18 cellular contexts compared by ENCODE assay signal in genomic region chr9:76433406-76433805, GRCh38. TPM values are rescaled to one million over a fixed set of nuclear protein-coding genes. Genes with fewer than 3 reads are reported as not detected.
DNase-seq lines count a peak whose midpoint lies in the region; ATAC-seq and TF ChIP-seq lines count a peak whose summit lies in the region.
"Had no signal": no experiment of that assay in that cellular context is flagged by ENCODE, and none has a peak within 500 bp of the region (broad histone marks: within the 10 kb centered on the region; RNA-seq: fewer than 3 reads in every experiment).

No MANE protein-coding gene starts in this region.

- peak overlapping the region; percentile 55 for H3K4me2 ChIP-seq in SK-N-SH
- H3K4me2 ChIP-seq in mesenchymal stem cell (ENCODE audit: low read length, poor library complexity, severe bottlenecking), result peak overlapping the region; percentile 13

- peak; percentile 18 for ATAC-seq in GM18868 (IDR thresholded peaks at IDR 0.05; ENCODE audit: unreplicated experiment)
- no peak for ATAC-seq in body of pancreas
- ATAC-seq: psoas muscle had no signal

- H3K9me2 ChIP-seq in SK-N-SH, result no peaks in the 10 kb centered on the region

- H2AFZ ChIP-seq in SK-N-SH (ENCODE audit: low read depth) (peak overlapping the region; percentile 41; the same call in 1 of the 2 replicates), mesenchymal stem cell (ENCODE audit: low read depth, low read length) (no peak overlapping the region)

- H3K27me3 ChIP-seq in SK-N-SH (ENCODE audit: insufficient read depth), result no peaks in the 10 kb centered on the region
- no peaks in the 10 kb centered on the region for H3K27me3 ChIP-seq in mesenchymal stem cell (ENCODE audit: control insufficient read depth in 1 of 2, insufficient read depth in 1 of 2, low read length in 2 of 2)
- H3K27me3 ChIP-seq in body of pancreas, result no peaks in the 10 kb centered on the region
- H3K27me3 ChIP-seq: Peyer's patch had no signal

- no peaks in the 10 kb centered on the region for H3K9me3 Mint-ChIP-seq in activated CD4-positive, alpha-beta T cell treated with anti-CD3 and anti-CD28 coated beads, Interleukin-2, amount 10 ng/mL, durations not matched to agents 24 days and 14 days
- H3K9me3 Mint-ChIP-seq: activated T-cell treated with anti-CD3 and anti-CD28 coated beads, Interleukin-2, amount 50 U/mL, for 4 hours; T-helper 1 cell treated with Interleukin-12 subunit alpha and Interleukin-12 subunit beta and Interleukin-4 antibody, amounts not matched to agents 30 μg/mL and 1 μg/mL, for 36 hours had no signal

- 26% methylated on average over 3 of the region's 5 CpGs for WGBS in SK-N-SH (ENCODE audit: low lambda C conversion rate)
- 93% methylated on average over 5 of the region's 5 CpGs for WGBS in mesenchymal stem cell
- WGBS in body of pancreas, 2 donors, result 88% methylated on average over 5 of the region's 5 CpGs; no CpG with 5 or more reads in 1 of the 2 donors

- H3K9ac ChIP-seq in SK-N-SH (no peak overlapping the region), mesenchymal stem cell (ENCODE audit: low read length) (no peak overlapping the region)

- no peak overlapping the region for H3K4ac ChIP-seq in mesenchymal stem cell (ENCODE audit: low read depth in 1 of 2, low read length in 2 of 2)

- no peak overlapping the region for H2BK15ac ChIP-seq in mesenchymal stem cell (ENCODE audit: low read depth, poor library complexity, severe bottlenecking)

- no peak for TF ChIP-seq POLR2A in body of pancreas (IDR thresholded peaks at IDR 0.05)

- no peak for TF ChIP-seq RAD21 in SK-N-SH (IDR thresholded peaks at IDR 0.05; ENCODE audit: low read length)

- no peaks in the 10 kb centered on the region for H3K9me3 ChIP-seq in SK-N-SH
- no peaks in the 10 kb centered on the region for H3K9me3 ChIP-seq in mesenchymal stem cell (ENCODE audit: control insufficient read depth, low read length)
- H3K9me3 ChIP-seq in body of pancreas, result no peaks in the 10 kb centered on the region
- H3K9me3 ChIP-seq: Peyer's patch, psoas muscle had no signal

- H2BK12ac ChIP-seq in mesenchymal stem cell (ENCODE audit: low read length in 2 of 2), result no peak overlapping the region

- H4K8ac ChIP-seq in mesenchymal stem cell (ENCODE audit: low read length), result no peak overlapping the region

- peak overlapping the region; percentile 42 for H2AK5ac ChIP-seq in mesenchymal stem cell (ENCODE audit: low read length, severe bottlenecking)

- no peaks in the 10 kb centered on the region for H3K79me1 ChIP-seq in mesenchymal stem cell (replicated peaks; ENCODE audit: low read length, poor library complexity, severe bottlenecking)

- POLR2A ChIA-PET in SK-N-SH (lab: Yijun Ruan, JAX), result no interaction called here

- CTCF ChIA-PET in SK-N-SH (lab: Yijun Ruan, JAX), result no interaction called here

- H3K4me3 Mint-ChIP-seq in activated CD4-positive, alpha-beta T cell treated with anti-CD3 and anti-CD28 coated beads, Interleukin-2, amount 10 ng/mL, durations not matched to agents 24 days and 14 days, result no peak overlapping the region
- H3K4me3 Mint-ChIP-seq: activated T-cell treated with anti-CD3 and anti-CD28 coated beads, Interleukin-2, amount 50 U/mL, for 4 hours; T-helper 1 cell treated with Interleukin-12 subunit alpha and Interleukin-12 subunit beta and Interleukin-4 antibody, amounts not matched to agents 30 μg/mL and 1 μg/mL, for 36 hours had no signal

- peak overlapping the region; percentile 51 for H3K27ac Mint-ChIP-seq in activated CD4-positive, alpha-beta T cell treated with anti-CD3 and anti-CD28 coated beads, Interleukin-2, amount 10 ng/mL, durations not matched to agents 24 days and 14 days
- H3K27ac Mint-ChIP-seq: T-helper 1 cell treated with Interleukin-12 subunit alpha and Interleukin-12 subunit beta and Interleukin-4 antibody, amounts not matched to agents 30 μg/mL and 1 μg/mL, for 36 hours had no signal

- no peak for TF ChIP-seq CTCF in SK-N-SH (IDR thresholded peaks at IDR 0.05)
- no peak for TF ChIP-seq CTCF in body of pancreas (IDR thresholded peaks at IDR 0.05)

- no peak overlapping the region for H3K23ac ChIP-seq in mesenchymal stem cell (ENCODE audit: low read length in 2 of 2)

- H3K4me1 ChIP-seq in SK-N-SH (ENCODE audit: control insufficient read depth in 1 of 2, insufficient read depth in 2 of 2, low read depth in 1 of 2, low read length in 1 of 2) (no peaks in the 10 kb centered on the region), mesenchymal stem cell (ENCODE audit: control insufficient read depth, insufficient read depth, low read depth, low read length) (peaks cover 12% of the 10 kb centered on the region), body of pancreas (no peaks in the 10 kb centered on the region)
- H3K4me1 ChIP-seq: Peyer's patch, psoas muscle had no signal

- H3K27ac ChIP-seq in SK-N-SH (ENCODE audit: low read depth in 2 of 2, low read length in 1 of 2), result peak overlapping the region in 1 of 2 experiments; percentile 45; a peak in 1 of 4 replicates
- peak overlapping the region; percentile 68 for H3K27ac ChIP-seq in mesenchymal stem cell (ENCODE audit: low read length, poor library complexity, severe bottlenecking)
- no peak overlapping the region for H3K27ac ChIP-seq in caudate nucleus (ENCODE audit: low read depth, low read length)
- H3K27ac ChIP-seq in body of pancreas, result no peak overlapping the region
- H3K27ac ChIP-seq: Peyer's patch, psoas muscle had no signal

- no peak overlapping the region for H3K18ac ChIP-seq in mesenchymal stem cell (ENCODE audit: low read depth in 1 of 2, low read length in 2 of 2)

- no peaks in the 10 kb centered on the region for H3K27me3 Mint-ChIP-seq in activated CD4-positive, alpha-beta T cell treated with anti-CD3 and anti-CD28 coated beads, Interleukin-2, amount 10 ng/mL, durations not matched to agents 24 days and 14 days

- H3K79me2 ChIP-seq in SK-N-SH (ENCODE audit: insufficient read depth), result no peaks in the 10 kb centered on the region

- H3F3A ChIP-seq in SK-N-SH (replicated peaks; ENCODE audit: insufficient read depth), result peaks cover 4% of the 10 kb centered on the region

- peaks cover 15% of the 10 kb centered on the region for H3K4me1 Mint-ChIP-seq in activated CD4-positive, alpha-beta T cell treated with anti-CD3 and anti-CD28 coated beads, Interleukin-2, amount 10 ng/mL, durations not matched to agents 24 days and 14 days

- H2BK120ac ChIP-seq in mesenchymal stem cell (ENCODE audit: low read depth, low read length), result no peak overlapping the region

- H4K20me1 ChIP-seq in SK-N-SH (ENCODE audit: insufficient read depth), result no peaks in the 10 kb centered on the region

- peak overlapping the region in 1 of 2 experiments; percentile 49 for H3K14ac ChIP-seq in mesenchymal stem cell (ENCODE audit: low read length in 2 of 2)

- H3K4me3 ChIP-seq in SK-N-SH (ENCODE audit: low read depth in 2 of 2, low read length in 1 of 2) (peak overlapping the region in 1 of 2 experiments; percentile 9; a peak in 1 of 4 replicates), mesenchymal stem cell (ENCODE audit: insufficient read depth in 1 of 2, low read depth in 1 of 2, low read length in 2 of 2) (no peak overlapping the region), body of pancreas (no peak overlapping the region)
- H3K4me3 ChIP-seq: Peyer's patch, psoas muscle had no signal

- peak overlapping the region; percentile 58 for H2BK5ac ChIP-seq in mesenchymal stem cell (ENCODE audit: low read depth, low read length, poor library complexity, severe bottlenecking)

- H3K36me3 Mint-ChIP-seq in activated CD4-positive, alpha-beta T cell treated with anti-CD3 and anti-CD28 coated beads, Interleukin-2, amount 10 ng/mL, durations not matched to agents 24 days and 14 days (ENCODE audit: low read depth), result no peaks in the 10 kb centered on the region

- no peaks in the 10 kb centered on the region for H3K36me3 ChIP-seq in SK-N-SH (replicated peaks in 1 of 2; ENCODE audit: control insufficient read depth in 1 of 2, insufficient read depth in 2 of 2, low read length in 1 of 2)
- H3K36me3 ChIP-seq in mesenchymal stem cell (ENCODE audit: control insufficient read depth in 1 of 2, insufficient read depth in 2 of 2, low read depth in 1 of 2, low read length in 2 of 2), result no peaks in the 10 kb centered on the region
- H3K36me3 ChIP-seq in body of pancreas (replicated peaks in 1 of 2; ENCODE audit: insufficient read depth in 1 of 2, low read depth in 2 of 2), result no peaks in the 10 kb centered on the region
- H3K36me3 ChIP-seq: Peyer's patch had no signal

- intact Hi-C loops in activated CD4-positive, alpha-beta T cell treated with anti-CD3 and anti-CD28 coated beads, Interleukin-2, amount 10 ng/mL, durations not matched to agents 24 days and 14 days (cut with micrococcal nuclease), result no loop called here
- intact Hi-C loops in body of pancreas (cut with DNase I), result no loop called here

- TF ChIP-seq EP300 in SK-N-SH (IDR thresholded peaks at IDR 0.05; ENCODE audit: borderline replicate concordance in 1 of 2, low read depth in 1 of 2, low read length in 1 of 2), result no peak

- DNase-seq in activated CD4-positive, alpha-beta T cell treated with anti-CD3 and anti-CD28 coated beads, Interleukin-2, amount 10 ng/mL, durations not matched to agents 24 days and 14 days, result no peak
- no peak for DNase-seq in activated CD4-positive, alpha-beta T cell treated with anti-CD3 and anti-CD28 coated beads, Interleukin-2, amount 50 U/mL, for 4 hours
- DNase-seq in SK-N-SH (no peak), mesenchymal stem cell (no peak), Ammon's horn (ENCODE audit: low spot score) (no peak), caudate nucleus (lab: John Stamatoyannopoulos, UW) (no peak), body of pancreas (no peak)
- DNase-seq: activated T-cell treated with anti-CD3 and anti-CD28 coated beads, Interleukin-2, amount 50 U/mL, for 4 hours; DMS53; effector memory CD4-positive, alpha-beta T cell; KBM-7; NCI-H146; NCI-H2171; NCI-H524; Peyer's patch; psoas muscle had no signal

- H4K91ac ChIP-seq in mesenchymal stem cell (ENCODE audit: low read length), result no peak overlapping the region

RNA-seq across cellular contexts. Expression of gene GCNT1, which starts 25.6 kb away (rescaled TPM):
- total RNA-seq in activated CD4-positive, alpha-beta T cell treated with anti-CD3 and anti-CD28 coated beads, Interleukin-2, amount 10 ng/mL, durations not matched to agents 24 days and 14 days, result 7.0 and 9.8 TPM in 2 replicates
- polyA plus RNA-seq in SK-N-SH (2012; rRNA removed), result 0.76 and 1.1 TPM in 2 replicates
- 0.46 and 0.76 TPM in 2 replicates for polyA plus RNA-seq in SK-N-SH (2012; cell fraction: cytosol; rRNA removed)
- polyA plus RNA-seq in SK-N-SH (2012; cell fraction: nucleus; rRNA removed), result 0.35 and 0.55 TPM in 2 replicates
- 2.9 TPM for polyA plus RNA-seq in mesenchymal stem cell (2013, experiment 1 of 2)
- polyA plus RNA-seq in mesenchymal stem cell (2013, experiment 2 of 2), result 1.8 TPM
- total RNA-seq in body of pancreas, result 10 to 100 TPM in 1 of 2 donors, 1 to 10 TPM in 1; 7.3 to 34.2 TPM

RNA-seq across cellular contexts. Expression of gene RFK, which starts 39.2 kb away (rescaled TPM):
- total RNA-seq in activated CD4-positive, alpha-beta T cell treated with anti-CD3 and anti-CD28 coated beads, Interleukin-2, amount 10 ng/mL, durations not matched to agents 24 days and 14 days, result 16.6 and 17.9 TPM in 2 replicates
- 7.2 and 9.3 TPM in 2 replicates for polyA plus RNA-seq in SK-N-SH (2012; rRNA removed)
- 12.9 and 15.2 TPM in 2 replicates for polyA plus RNA-seq in SK-N-SH (2012; cell fraction: cytosol; rRNA removed)
- 1.8 and 3.0 TPM in 2 replicates for polyA plus RNA-seq in SK-N-SH (2012; cell fraction: nucleus; rRNA removed)
- 14.9 TPM for polyA plus RNA-seq in mesenchymal stem cell (2013, experiment 1 of 2)
- polyA plus RNA-seq in mesenchymal stem cell (2013, experiment 2 of 2), result 17.0 TPM
- 10 to 100 TPM in 1 of 2 donors, 1 to 10 TPM in 1; 7.6 to 13.0 TPM for total RNA-seq in body of pancreas
